ENCODE assay signal across 2 cellular contexts in genomic region chr15:57655809-57656208, GRCh38.
TF ChIP-seq lines count a peak whose summit lies in the region.

No MANE protein-coding gene starts in this region.

TF ChIP-seq in GM23338, 12 proteins besides CTCF, POLR2A, EP300 and RAD21 (continued from another document):
- no peak for TF ChIP-seq POLR2AphosphoS5 (IDR thresholded peaks at IDR 0.05; ENCODE audit: low read depth)
- no peak for TF ChIP-seq ZNF462 (CRISPR knock-in tag; IDR thresholded peaks at IDR 0.05)
- no peak for TF ChIP-seq JUNB (IDR thresholded peaks at IDR 0.05; ENCODE audit: unreplicated experiment)
- TF ChIP-seq, protein P1, sequence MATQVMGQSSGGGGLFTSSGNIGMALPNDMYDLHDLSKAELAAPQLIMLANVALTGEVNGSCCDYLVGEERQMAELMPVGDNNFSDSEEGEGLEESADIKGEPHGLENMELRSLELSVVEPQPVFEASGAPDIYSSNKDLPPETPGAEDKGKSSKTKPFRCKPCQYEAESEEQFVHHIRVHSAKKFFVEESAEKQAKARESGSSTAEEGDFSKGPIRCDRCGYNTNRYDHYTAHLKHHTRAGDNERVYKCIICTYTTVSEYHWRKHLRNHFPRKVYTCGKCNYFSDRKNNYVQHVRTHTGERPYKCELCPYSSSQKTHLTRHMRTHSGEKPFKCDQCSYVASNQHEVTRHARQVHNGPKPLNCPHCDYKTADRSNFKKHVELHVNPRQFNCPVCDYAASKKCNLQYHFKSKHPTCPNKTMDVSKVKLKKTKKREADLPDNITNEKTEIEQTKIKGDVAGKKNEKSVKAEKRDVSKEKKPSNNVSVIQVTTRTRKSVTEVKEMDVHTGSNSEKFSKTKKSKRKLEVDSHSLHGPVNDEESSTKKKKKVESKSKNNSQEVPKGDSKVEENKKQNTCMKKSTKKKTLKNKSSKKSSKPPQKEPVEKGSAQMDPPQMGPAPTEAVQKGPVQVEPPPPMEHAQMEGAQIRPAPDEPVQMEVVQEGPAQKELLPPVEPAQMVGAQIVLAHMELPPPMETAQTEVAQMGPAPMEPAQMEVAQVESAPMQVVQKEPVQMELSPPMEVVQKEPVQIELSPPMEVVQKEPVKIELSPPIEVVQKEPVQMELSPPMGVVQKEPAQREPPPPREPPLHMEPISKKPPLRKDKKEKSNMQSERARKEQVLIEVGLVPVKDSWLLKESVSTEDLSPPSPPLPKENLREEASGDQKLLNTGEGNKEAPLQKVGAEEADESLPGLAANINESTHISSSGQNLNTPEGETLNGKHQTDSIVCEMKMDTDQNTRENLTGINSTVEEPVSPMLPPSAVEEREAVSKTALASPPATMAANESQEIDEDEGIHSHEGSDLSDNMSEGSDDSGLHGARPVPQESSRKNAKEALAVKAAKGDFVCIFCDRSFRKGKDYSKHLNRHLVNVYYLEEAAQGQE (IDR thresholded peaks at IDR 0.05; ENCODE audit: unreplicated experiment): no peak
- no peak for TF ChIP-seq ZNF331 (CRISPR knock-in tag; IDR thresholded peaks at IDR 0.05; ENCODE audit: low read depth)
- TF ChIP-seq EZH2phosphoT487 (IDR thresholded peaks at IDR 0.05; ENCODE audit: unreplicated experiment): no peak
- no peak for TF ChIP-seq CREB1 (CRISPR knock-in tag; IDR thresholded peaks at IDR 0.05; ENCODE audit: low read depth)

TF ChIP-seq in liver, 16 proteins besides CTCF, POLR2A, EP300 and RAD21 (continued from another document):
- TF ChIP-seq, protein P2, sequence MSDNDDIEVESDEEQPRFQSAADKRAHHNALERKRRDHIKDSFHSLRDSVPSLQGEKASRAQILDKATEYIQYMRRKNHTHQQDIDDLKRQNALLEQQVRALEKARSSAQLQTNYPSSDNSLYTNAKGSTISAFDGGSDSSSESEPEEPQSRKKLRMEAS (IDR thresholded peaks at IDR 0.05): no peak
- TF ChIP-seq, protein P1 (IDR thresholded peaks at IDR 0.05): no peak
- TF ChIP-seq FOXA2 (IDR thresholded peaks at IDR 0.05) (no peak), NR2F2 (IDR thresholded peaks at IDR 0.05) (no peak), ATF3 (IDR thresholded peaks at IDR 0.05) (no peak), SP1 (IDR thresholded peaks at IDR 0.05) (no peak), GABPA (IDR thresholded peaks at IDR 0.05 in 1 of 2, conservative IDR thresholded peaks at IDR 0.05 in 1 of 2) (no peak), RXRA (IDR thresholded peaks at IDR 0.05) (no peak), JUND (IDR thresholded peaks at IDR 0.05) (no peak), HNF4G (IDR thresholded peaks at IDR 0.05) (no peak), TAF1 (conservative IDR thresholded peaks at IDR 0.05) (no peak), EGR1 (IDR thresholded peaks at IDR 0.05; ENCODE audit: low read depth in 2 of 2) (no peak)
- TF ChIP-seq, protein P3, sequence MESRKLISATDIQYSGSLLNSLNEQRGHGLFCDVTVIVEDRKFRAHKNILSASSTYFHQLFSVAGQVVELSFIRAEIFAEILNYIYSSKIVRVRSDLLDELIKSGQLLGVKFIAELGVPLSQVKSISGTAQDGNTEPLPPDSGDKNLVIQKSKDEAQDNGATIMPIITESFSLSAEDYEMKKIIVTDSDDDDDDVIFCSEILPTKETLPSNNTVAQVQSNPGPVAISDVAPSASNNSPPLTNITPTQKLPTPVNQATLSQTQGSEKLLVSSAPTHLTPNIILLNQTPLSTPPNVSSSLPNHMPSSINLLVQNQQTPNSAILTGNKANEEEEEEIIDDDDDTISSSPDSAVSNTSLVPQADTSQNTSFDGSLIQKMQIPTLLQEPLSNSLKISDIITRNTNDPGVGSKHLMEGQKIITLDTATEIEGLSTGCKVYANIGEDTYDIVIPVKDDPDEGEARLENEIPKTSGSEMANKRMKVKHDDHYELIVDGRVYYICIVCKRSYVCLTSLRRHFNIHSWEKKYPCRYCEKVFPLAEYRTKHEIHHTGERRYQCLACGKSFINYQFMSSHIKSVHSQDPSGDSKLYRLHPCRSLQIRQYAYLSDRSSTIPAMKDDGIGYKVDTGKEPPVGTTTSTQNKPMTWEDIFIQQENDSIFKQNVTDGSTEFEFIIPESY (IDR thresholded peaks at IDR 0.05): no peak
TF ChIP-seq in liver: peak in this region for 0.
